Comparison of ENCODE assay signal across 30 cellular contexts in the genomic region with DNA sequence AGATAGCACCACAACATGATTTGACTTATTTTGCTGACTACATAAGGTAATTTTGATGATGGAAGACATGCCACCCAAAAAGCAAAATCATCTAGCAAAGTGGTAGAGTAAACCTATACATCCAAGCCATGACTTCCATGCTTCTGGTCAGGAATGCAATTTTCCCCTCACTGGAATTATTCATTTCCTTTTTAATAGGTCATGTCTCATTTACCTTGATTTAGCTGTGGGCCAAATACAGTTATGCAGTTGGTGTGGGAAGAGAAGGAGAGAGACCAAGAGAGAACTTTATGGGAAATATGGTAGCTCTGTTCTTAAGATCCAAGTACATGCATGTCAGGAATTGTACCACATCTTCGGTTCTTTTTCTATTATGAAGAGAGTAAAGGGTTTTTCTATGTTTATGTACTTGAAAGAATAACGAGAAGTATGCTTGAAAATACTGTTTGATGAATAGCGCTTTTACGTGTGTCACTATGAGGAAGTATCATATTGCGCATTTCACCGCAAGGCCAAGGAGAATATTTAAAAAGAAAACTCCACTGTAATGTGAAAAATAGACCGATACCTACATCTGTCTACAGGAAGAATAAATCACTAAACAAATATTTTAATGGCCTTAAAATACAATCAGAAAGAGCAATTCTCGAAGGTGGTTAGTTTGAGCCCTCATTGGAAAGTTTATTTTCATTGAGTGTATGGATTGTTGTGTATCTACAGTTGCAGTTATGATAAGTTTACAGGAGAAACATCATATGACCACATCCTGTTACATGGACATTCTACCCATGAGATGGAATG.
A peak's percentile ranks its signal among the peaks of the same experiment; 100 is the strongest.
DNase-seq lines count a peak whose midpoint lies in the region; ATAC-seq and TF ChIP-seq lines count a peak whose summit lies in the region.
"Had no signal": no experiment of that assay in that cellular context is flagged by ENCODE, and none has a peak within 500 bp of the region (broad histone marks: within the 10 kb centered on the region; RNA-seq: fewer than 3 reads in every experiment).

No MANE protein-coding gene starts in this region.

- no peaks in the 10 kb centered on the region for H3K27me3 ChIP-seq in brain microvascular endothelial cell (replicated peaks)
- H3K27me3 ChIP-seq: body of pancreas had no signal

- TF ChIP-seq CTCF in brain microvascular endothelial cell (IDR thresholded peaks at IDR 0.05; ENCODE audit: low read depth, low read length, missing control alignments) = no peak
- TF ChIP-seq CTCF in type B pancreatic cell (conservative IDR thresholded peaks at IDR 0.05) = no peak

- H3K4me3 ChIP-seq in brain microvascular endothelial cell (ENCODE audit: low read depth, low read length) = no peak overlapping the region
- H3K4me3 ChIP-seq: body of pancreas, colonic mucosa, esophagus muscularis mucosa, heart right ventricle, SK-N-MC, tibial nerve had no signal

- no peaks in the 10 kb centered on the region for H3K36me3 Mint-ChIP-seq in type B pancreatic cell
- H3K36me3 Mint-ChIP-seq: activated CD8-positive, alpha-beta memory T cell treated with anti-CD3 and anti-CD28 coated beads, Interleukin-2, amount 10 ng/mL, durations not matched to agents 7 days and 5 days had no signal

- DNase-seq in NCI-H2029 treated with DMSO at 0.1 percent for 48 hours (lab: John Stamatoyannopoulos, UW) (peak; percentile 34), NCI-H2029 (lab: John Stamatoyannopoulos, UW) (no peak), NOMO-1 treated with dmso at 0.1 percent for 144 hours (lab: John Stamatoyannopoulos, UW; ENCODE audit: unreplicated experiment) (peak; percentile 11), brain microvascular endothelial cell (no peak), type B pancreatic cell (ENCODE audit: extremely low spot score, unreplicated experiment) (no peak), T-helper 9 cell (no peak)
- no peak for DNase-seq in activated CD4-positive, CD25-positive, alpha-beta regulatory T cell (lab: John Stamatoyannopoulos, UW)
- DNase-seq: activated CD8-positive, alpha-beta memory T cell treated with anti-CD3 and anti-CD28 coated beads, Interleukin-2, amount 10 ng/mL, durations not matched to agents 7 days and 5 days; activated naive CD4-positive, alpha-beta T cell; activated T-cell treated with anti-CD3 and anti-CD28 coated beads, Interleukin-2, amount 50 U/mL, for 72 hours; body of pancreas; CD4-positive, alpha-beta T cell; colonic mucosa; effector memory CD4-positive, alpha-beta T cell; foreskin melanocyte; GF-D8; heart right ventricle; kidney glomerular epithelial cell; MM.1S; NCI-H146; NCI-H526; right cardiac atrium; stimulated activated CD4-positive, alpha-beta T cell treated with anti-CD3 and anti-CD28 coated beads, Interleukin-2, amount 100 ng/mL, for 48 hours had no signal

- peaks cover 70% of the 10 kb centered on the region for H3K27me3 Mint-ChIP-seq in type B pancreatic cell

- peaks cover 20% of the 10 kb centered on the region for H3K4me1 Mint-ChIP-seq in type B pancreatic cell (ENCODE audit: unreplicated experiment)

- in situ Hi-C loops in brain microvascular endothelial cell (cut with HindIII; ENCODE audit: low pct_ligation_motif_present, low sequenced_read_pairs) = loop anchor here (25.0 kb wide), 1 partner anchor 123 kb away; a partner anchor contains a TSS

- peak overlapping the region; percentile 7 for H3K27ac Mint-ChIP-seq in type B pancreatic cell
- H3K27ac Mint-ChIP-seq: activated CD8-positive, alpha-beta memory T cell treated with anti-CD3 and anti-CD28 coated beads, Interleukin-2, amount 10 ng/mL, durations not matched to agents 7 days and 5 days; activated T-cell treated with anti-CD3 and anti-CD28 coated beads, Interleukin-2, amount 50 U/mL, for 72 hours; CD4-positive, alpha-beta T cell had no signal

- H3K9me3 Mint-ChIP-seq in type B pancreatic cell = peaks cover 8% of the 10 kb centered on the region
- H3K9me3 Mint-ChIP-seq: activated T-cell treated with anti-CD3 and anti-CD28 coated beads, Interleukin-2, amount 50 U/mL, for 72 hours; CD4-positive, alpha-beta T cell; neural crest cell had no signal

- peak overlapping the region; percentile 49 for H3K27ac ChIP-seq in brain microvascular endothelial cell
- H3K27ac ChIP-seq: body of pancreas, colonic mucosa, esophagus muscularis mucosa, heart right ventricle, KMS-11, SK-N-MC, tibial nerve had no signal

- H3K36me3 ChIP-seq in brain microvascular endothelial cell (replicated peaks) = no peaks in the 10 kb centered on the region
- H3K36me3 ChIP-seq: colonic mucosa, esophagus muscularis mucosa, heart right ventricle, tibial nerve had no signal

- H3K4me3 Mint-ChIP-seq in type B pancreatic cell = no peak overlapping the region
- H3K4me3 Mint-ChIP-seq: activated CD8-positive, alpha-beta memory T cell treated with anti-CD3 and anti-CD28 coated beads, Interleukin-2, amount 10 ng/mL, durations not matched to agents 7 days and 5 days; activated T-cell treated with anti-CD3 and anti-CD28 coated beads, Interleukin-2, amount 50 U/mL, for 72 hours; CD4-positive, alpha-beta T cell; neural crest cell had no signal

- ATAC-seq in GM18867 (IDR thresholded peaks at IDR 0.05; ENCODE audit: unreplicated experiment) = no peak
- ATAC-seq: activated CD8-positive, alpha-beta memory T cell treated with anti-CD3 and anti-CD28 coated beads, Interleukin-2, amount 10 ng/mL, durations not matched to agents 7 days and 5 days; activated T-cell treated with anti-CD3 and anti-CD28 coated beads, Interleukin-2, amount 50 U/mL, for 72 hours; body of pancreas; HCT116; heart right ventricle; right cardiac atrium had no signal

Comparison
In these comparisons a context has a peak if more than half of its experiments do, and no peak if none do; other contexts are left out.
1. DNase-seq: peak in NCI-H2029 treated with DMSO at 0.1 percent for 48 hours (single experiment) and NOMO-1 treated with dmso at 0.1 percent for 144 hours (single experiment); none in NCI-H2029 (single experiment), brain microvascular endothelial cell (single experiment), type B pancreatic cell (single experiment), T-helper 9 cell (single experiment) and activated CD4-positive, CD25-positive, alpha-beta regulatory T cell (0 of 4).